Comparison of ENCODE assay signal across 8 cellular contexts in genomic region chr5:180811623-180812119, GRCh38. TPM values are rescaled to one million over a fixed set of nuclear protein-coding genes. Genes with fewer than 3 reads are reported as not detected.
DNase-seq lines count a peak whose midpoint lies in the region; ATAC-seq, FAIRE-seq and TF ChIP-seq lines count a peak whose summit lies in the region.

No MANE protein-coding gene starts in this region.

- no peaks in the 10 kb centered on the region for H3K27me3 Mint-ChIP-seq in stimulated activated naive CD8-positive, alpha-beta T cell treated with anti-CD3 and anti-CD28 coated beads, Interleukin-15, Interleukin-2, amounts not matched to agents 100 ng/mL and 50 ng/mL, for 24 hours
- H3K27me3 Mint-ChIP-seq in astrocyte (ENCODE audit: low read depth, unreplicated experiment), result no peaks in the 10 kb centered on the region

- H3K27me3 ChIP-seq in astrocyte (ENCODE audit: insufficient read depth, low read length) (no peaks in the 10 kb centered on the region), muscle layer of colon (ENCODE audit: control insufficient read depth in 1 of 2, insufficient read depth in 2 of 2, low read length in 2 of 2) (no peaks in the 10 kb centered on the region)

- TF ChIP-seq CTCF in astrocyte (IDR thresholded peaks at IDR 0.05; ENCODE audit: insufficient read depth, low read depth, low read length), result no peak

- H3K4me2 ChIP-seq in astrocyte (ENCODE audit: low read length), result peak overlapping the region; percentile 92

- H3K27ac Mint-ChIP-seq in stimulated activated naive CD8-positive, alpha-beta T cell treated with anti-CD3 and anti-CD28 coated beads, Interleukin-15, Interleukin-2, amounts not matched to agents 100 ng/mL and 50 ng/mL, for 24 hours, result peak overlapping the region; percentile 94
- peak overlapping the region; percentile 28 for H3K27ac Mint-ChIP-seq in astrocyte (ENCODE audit: unreplicated experiment)

- peaks cover 79% of the 10 kb centered on the region for H3K4me1 Mint-ChIP-seq in stimulated activated naive CD8-positive, alpha-beta T cell treated with anti-CD3 and anti-CD28 coated beads, Interleukin-15, Interleukin-2, amounts not matched to agents 100 ng/mL and 50 ng/mL, for 24 hours (ENCODE audit: low read depth)
- peaks cover 32% of the 10 kb centered on the region for H3K4me1 Mint-ChIP-seq in astrocyte (ENCODE audit: low read depth, unreplicated experiment)

- H4K20me1 ChIP-seq in astrocyte (ENCODE audit: insufficient read depth, low read length), result peaks cover 8% of the 10 kb centered on the region

- H3K4me3 ChIP-seq in astrocyte (ENCODE audit: insufficient read depth, low read depth, low read length) (no peak overlapping the region), muscle layer of colon (ENCODE audit: low read depth in 1 of 2, low read length in 2 of 2) (peak overlapping the region in 1 of 2 donors; percentile 82)

- peaks cover 8% of the 10 kb centered on the region for H3K36me3 Mint-ChIP-seq in stimulated activated naive CD8-positive, alpha-beta T cell treated with anti-CD3 and anti-CD28 coated beads, Interleukin-15, Interleukin-2, amounts not matched to agents 100 ng/mL and 50 ng/mL, for 24 hours (ENCODE audit: low read depth)
- H3K36me3 Mint-ChIP-seq in astrocyte (ENCODE audit: low read depth, unreplicated experiment), result peaks cover 4% of the 10 kb centered on the region

- peaks cover 31% of the 10 kb centered on the region for H3K4me1 ChIP-seq in astrocyte (ENCODE audit: insufficient read depth, low read length)
- peaks cover 35% of the 10 kb centered on the region for H3K4me1 ChIP-seq in muscle layer of colon (ENCODE audit: insufficient read depth, low read length)

- no peak for DNase-seq in stimulated activated naive CD8-positive, alpha-beta T cell treated with anti-CD3 and anti-CD28 coated beads, Interleukin-15, Interleukin-2, amounts not matched to agents 100 U/mL and 50 U/mL, for 24 hours
- DNase-seq in astrocyte (ENCODE audit: low read depth), result no peak
- DNase-seq in NCI-H345 treated with DMSO at 0.1 percent for 48 hours (lab: John Stamatoyannopoulos, UW; ENCODE audit: unreplicated experiment), result no peak
- DNase-seq in NCI-H510A (lab: John Stamatoyannopoulos, UW), result no peak
- DNase-seq in middle frontal gyrus (ENCODE audit: extremely low spot score, low spot score), result no peak
- no peak for DNase-seq in RCC 7860 (ENCODE audit: low spot score)

- no peak for ATAC-seq in stimulated activated naive CD8-positive, alpha-beta T cell treated with anti-CD3 and anti-CD28 coated beads, Interleukin-15, Interleukin-2, amounts not matched to agents 100 U/mL and 50 U/mL, for 24 hours

- peak overlapping the region; percentile 87 for H3K4me3 Mint-ChIP-seq in stimulated activated naive CD8-positive, alpha-beta T cell treated with anti-CD3 and anti-CD28 coated beads, Interleukin-15, Interleukin-2, amounts not matched to agents 100 ng/mL and 50 ng/mL, for 24 hours
- H3K4me3 Mint-ChIP-seq in astrocyte (ENCODE audit: unreplicated experiment), result peak overlapping the region; percentile 84

- H3K36me3 ChIP-seq in astrocyte (ENCODE audit: insufficient read depth, low read length), result no peaks in the 10 kb centered on the region
- peaks cover 9% of the 10 kb centered on the region for H3K36me3 ChIP-seq in muscle layer of colon (ENCODE audit: insufficient read depth, low read length)

- H3K9ac ChIP-seq in astrocyte (ENCODE audit: low read length) (peak overlapping the region; percentile 87), muscle layer of colon (ENCODE audit: low read length) (peak overlapping the region; percentile 85)

- no peak overlapping the region for H3K27ac ChIP-seq in astrocyte (ENCODE audit: low read depth, low read length)
- H3K27ac ChIP-seq in muscle layer of colon (ENCODE audit: low read depth, low read length), result peak overlapping the region; percentile 98

- H3K9me3 Mint-ChIP-seq in stimulated activated naive CD8-positive, alpha-beta T cell treated with anti-CD3 and anti-CD28 coated beads, Interleukin-15, Interleukin-2, amounts not matched to agents 100 ng/mL and 50 ng/mL, for 24 hours, result no peaks in the 10 kb centered on the region
- H3K9me3 Mint-ChIP-seq in astrocyte (ENCODE audit: unreplicated experiment), result no peaks in the 10 kb centered on the region

- H2AFZ ChIP-seq in astrocyte (ENCODE audit: low read depth, low read length), result peak overlapping the region; percentile 99

- H3K79me2 ChIP-seq in astrocyte (ENCODE audit: insufficient read depth, low read length), result peaks cover 29% of the 10 kb centered on the region

- H3K9me3 ChIP-seq in astrocyte (ENCODE audit: insufficient read depth, low read depth, low read length), result no peaks in the 10 kb centered on the region
- no peaks in the 10 kb centered on the region for H3K9me3 ChIP-seq in muscle layer of colon (ENCODE audit: low read length)

- FAIRE-seq in astrocyte (lab: Jason Lieb, UNC) (no peak), RCC 7860 (lab: Jason Lieb, UNC) (no peak)

RNA-seq across cellular contexts. Expression of gene MGAT1, which starts 9.1 kb away (rescaled TPM):
- total RNA-seq in astrocyte, result 116 and 120 TPM in 2 replicates

RNA-seq across cellular contexts. Expression of gene ZFP62, which starts 49.4 kb away (rescaled TPM):
- total RNA-seq in astrocyte, result 14.5 and 15.0 TPM in 2 replicates
